ENCODE assay signal across 21 cellular contexts in genomic region chr7:120724448-120724847, GRCh38.
"Had no signal": no experiment of that assay in that cellular context is flagged by ENCODE, and none has a peak within 500 bp of the region (broad histone marks: within the 10 kb centered on the region; RNA-seq: fewer than 3 reads in every experiment).

No MANE protein-coding gene starts in this region.

- ATAC-seq: gastroesophageal sphincter had no signal

- DNase-seq: activated CD4-positive, alpha-beta T cell treated with anti-CD3 and anti-CD28 coated beads for 1 hour; activated CD4-positive, alpha-beta T cell treated with anti-CD3 and anti-CD28 coated beads, Interleukin-2, amount 50 U/mL, for 4 hours; activated CD8-positive, alpha-beta memory T cell treated with anti-CD3 and anti-CD28 coated beads, Interleukin-2, amount 50 U/mL, for 48 hours; activated effector memory CD4-positive, alpha-beta T cell treated with Interleukin-2 at 50 U/mL for 16 hours; activated naive CD4-positive, alpha-beta T cell treated with anti-CD3 and anti-CD28 coated beads for 36 hours; activated naive CD8-positive, alpha-beta T cell treated with anti-CD3 and anti-CD28 coated beads, Interleukin-2, amount 10 ng/mL, durations not matched to agents 7 days and 5 days; activated T-cell treated with anti-CD3 and anti-CD28 coated beads, Interleukin-2, amount 50 U/mL, for 48 hours; amniotic stem cell; colonic mucosa; esophagus squamous epithelium; head of caudate nucleus; spleen; stimulated activated CD4-positive, alpha-beta T cell treated with anti-CD3 and anti-CD28 coated beads, Interleukin-4, amount 100 ng/mL, for 1 hour; stimulated activated naive CD4-positive, alpha-beta T cell; testis; upper lobe of left lung; WERI-Rb-1 had no signal

- H3K27me3 ChIP-seq: breast epithelium, colonic mucosa, esophagus squamous epithelium, gastroesophageal sphincter, spleen, testis, upper lobe of left lung had no signal

- H3K36me3 ChIP-seq: breast epithelium, colonic mucosa, esophagus squamous epithelium, gastroesophageal sphincter, prostate gland, spleen, upper lobe of left lung, WERI-Rb-1 had no signal

- H3K9me3 ChIP-seq: breast epithelium, colonic mucosa, esophagus squamous epithelium, gastroesophageal sphincter, prostate gland, spleen, testis, upper lobe of left lung had no signal

- H3K27ac Mint-ChIP-seq: activated naive CD4-positive, alpha-beta T cell treated with anti-CD3 and anti-CD28 coated beads for 36 hours; activated naive CD8-positive, alpha-beta T cell treated with anti-CD3 and anti-CD28 coated beads, Interleukin-2, amount 10 ng/mL, durations not matched to agents 7 days and 5 days had no signal

- H3K4me1 ChIP-seq: breast epithelium, colonic mucosa, esophagus squamous epithelium, gastroesophageal sphincter, prostate gland, testis, upper lobe of left lung had no signal

- H3K9me3 Mint-ChIP-seq: activated naive CD4-positive, alpha-beta T cell treated with anti-CD3 and anti-CD28 coated beads for 36 hours; activated naive CD8-positive, alpha-beta T cell treated with anti-CD3 and anti-CD28 coated beads, Interleukin-2, amount 10 ng/mL, durations not matched to agents 7 days and 5 days; central memory CD8-positive, alpha-beta T cell had no signal

- H3K4me3 ChIP-seq: breast epithelium, colonic mucosa, esophagus squamous epithelium, gastroesophageal sphincter, prostate gland, spleen, testis, upper lobe of left lung had no signal

- H3K36me3 Mint-ChIP-seq: activated naive CD8-positive, alpha-beta T cell treated with anti-CD3 and anti-CD28 coated beads, Interleukin-2, amount 10 ng/mL, durations not matched to agents 7 days and 5 days had no signal

- H3K4me3 Mint-ChIP-seq: activated naive CD4-positive, alpha-beta T cell treated with anti-CD3 and anti-CD28 coated beads for 36 hours; activated naive CD8-positive, alpha-beta T cell treated with anti-CD3 and anti-CD28 coated beads, Interleukin-2, amount 10 ng/mL, durations not matched to agents 7 days and 5 days; central memory CD8-positive, alpha-beta T cell had no signal

- H3K4me1 Mint-ChIP-seq: activated naive CD8-positive, alpha-beta T cell treated with anti-CD3 and anti-CD28 coated beads, Interleukin-2, amount 10 ng/mL, durations not matched to agents 7 days and 5 days; central memory CD8-positive, alpha-beta T cell had no signal

- H3K27ac ChIP-seq: breast epithelium, colonic mucosa, esophagus squamous epithelium, gastroesophageal sphincter, prostate gland, spleen, testis, upper lobe of left lung, WERI-Rb-1 had no signal

- H3K27me3 Mint-ChIP-seq: activated naive CD8-positive, alpha-beta T cell treated with anti-CD3 and anti-CD28 coated beads, Interleukin-2, amount 10 ng/mL, durations not matched to agents 7 days and 5 days; central memory CD8-positive, alpha-beta T cell had no signal
